In the genomic region with DNA sequence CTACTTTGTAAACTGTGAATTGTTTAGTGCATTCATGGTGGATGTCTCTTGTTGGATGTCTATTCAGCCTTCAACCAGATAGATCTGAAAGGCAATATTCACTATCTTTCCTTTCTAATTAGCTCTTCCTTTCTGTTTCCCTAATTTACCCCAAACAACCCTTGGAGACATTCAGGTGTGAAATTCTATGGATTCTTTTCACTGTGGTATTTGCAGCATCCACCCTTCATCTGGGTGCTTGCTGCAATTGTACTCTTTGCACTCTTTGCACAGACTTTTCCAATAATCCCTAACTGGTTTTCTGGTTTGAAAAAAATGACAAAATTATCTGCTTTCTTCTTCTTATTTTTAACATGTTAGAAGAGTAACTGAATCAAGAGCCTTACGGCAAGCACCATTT, we compare ENCODE assay signal across 26 cellular contexts. TPM values are rescaled to one million over a fixed set of nuclear protein-coding genes. Genes with fewer than 3 reads are reported as not detected.
DNase-seq lines count a peak whose midpoint lies in the region; ATAC-seq, FAIRE-seq and TF ChIP-seq lines count a peak whose summit lies in the region.
"Had no signal": no experiment of that assay in that cellular context is flagged by ENCODE, and none has a peak within 500 bp of the region (broad histone marks: within the 10 kb centered on the region; RNA-seq: fewer than 3 reads in every experiment).

No MANE protein-coding gene starts in this region.

- POLR2A ChIA-PET in HEK293 (lab: Yijun Ruan, JAX) = no interaction called here
- POLR2A ChIA-PET in SK-N-SH (lab: Yijun Ruan, JAX) = no interaction called here

- H3K79me2 ChIP-seq in SK-N-SH (ENCODE audit: insufficient read depth) = no peaks in the 10 kb centered on the region

- no peaks in the 10 kb centered on the region for H4K20me1 ChIP-seq in SK-N-SH (ENCODE audit: insufficient read depth)
- H4K20me1 ChIP-seq: BLaER1 treated with 17β-estradiol and CSF1 and Interleukin-3, amounts not matched to agents 10 nM and 100 nM had no signal

- DNase-seq in dorsolateral prefrontal cortex (no peak), kidney (no peak), SK-N-SH (no peak)
- DNase-seq in stimulated activated naive CD8-positive, alpha-beta T cell treated with anti-CD3 and anti-CD28 coated beads, Interleukin-15, amount 100 ng/mL, for 72 hours = no peak
- DNase-seq: 8988T; ACHN; AML-193; BE2C; Calu3; CD4-positive, alpha-beta T cell; DMS79 treated with DMSO at 0.1 percent for 48 hours; GF-D8; H9; HFFc6 had no signal

- no peaks in the 10 kb centered on the region for H3K9me3 Mint-ChIP-seq in stimulated activated naive CD8-positive, alpha-beta T cell treated with anti-CD3 and anti-CD28 coated beads, Interleukin-15, amount 100 ng/mL, for 72 hours
- H3K9me3 Mint-ChIP-seq: CD4-positive, alpha-beta T cell; H9; HFFc6 had no signal

- TF ChIP-seq EP300 in SK-N-SH (IDR thresholded peaks at IDR 0.05; ENCODE audit: borderline replicate concordance in 1 of 2, low read depth in 1 of 2, low read length in 1 of 2) = no peak

- 93% methylated on average over 1 of the region's 1 CpG for WGBS in SK-N-SH (ENCODE audit: low lambda C conversion rate)

- H3K9me2 ChIP-seq in SK-N-SH = no peaks in the 10 kb centered on the region

- H3K27me3 Mint-ChIP-seq in stimulated activated naive CD8-positive, alpha-beta T cell treated with anti-CD3 and anti-CD28 coated beads, Interleukin-15, amount 100 ng/mL, for 72 hours = no peaks in the 10 kb centered on the region
- H3K27me3 Mint-ChIP-seq: CD4-positive, alpha-beta T cell had no signal

- H3K36me3 ChIP-seq in HEK293 (ENCODE audit: control insufficient read depth in 2 of 2, insufficient read depth in 1 of 2, low read length in 2 of 2) (no peaks in the 10 kb centered on the region), kidney (ENCODE audit: control insufficient read depth in 1 of 2, insufficient read depth in 2 of 2, low read length in 2 of 2) (no peaks in the 10 kb centered on the region), SK-N-SH (replicated peaks in 1 of 2; ENCODE audit: control insufficient read depth in 1 of 2, insufficient read depth in 2 of 2, low read length in 1 of 2) (no peaks in the 10 kb centered on the region)
- H3K36me3 ChIP-seq: BE2C; BLaER1 treated with 17β-estradiol and CSF1 and Interleukin-3, amounts not matched to agents 10 nM and 100 nM had no signal

- no peak overlapping the region for H3K4me2 ChIP-seq in SK-N-SH
- H3K4me2 ChIP-seq: A549; BLaER1 treated with 17β-estradiol and CSF1 and Interleukin-3, amounts not matched to agents 10 nM and 100 nM had no signal

- intact Hi-C loops in dorsolateral prefrontal cortex (cut with DNase I) = loop anchor here in 1 of 2 donors (10.0 kb wide), 2 partner anchors 212 to 472 kb away; partner anchors contain the start of gene STARD13
- intact Hi-C loops in kidney (cut with DNase I) = no loop called here

- CTCF ChIA-PET in HEK293 (lab: Yijun Ruan, JAX) = no interaction called here
- CTCF ChIA-PET in SK-N-SH (lab: Yijun Ruan, JAX) = no interaction called here

- H3K4me3 ChIP-seq in HEK293 (ENCODE audit: low read depth, low read length) (no peak overlapping the region), dorsolateral prefrontal cortex (no peak overlapping the region), kidney (ENCODE audit: low read length in 2 of 2) (no peak overlapping the region), SK-N-SH (ENCODE audit: low read depth in 2 of 2, low read length in 1 of 2) (no peak overlapping the region)
- H3K4me3 ChIP-seq: A549; BLaER1 treated with 17β-estradiol and CSF1 and Interleukin-3, amounts not matched to agents 10 nM and 100 nM had no signal

- H3F3A ChIP-seq in SK-N-SH (replicated peaks; ENCODE audit: insufficient read depth) = no peaks in the 10 kb centered on the region

- ATAC-seq in stimulated activated naive CD8-positive, alpha-beta T cell treated with anti-CD3 and anti-CD28 coated beads, Interleukin-15, amount 100 ng/mL, for 72 hours = no peak
- ATAC-seq: A549, HCT116 had no signal

- peaks cover 11% of the 10 kb centered on the region for H3K4me1 Mint-ChIP-seq in stimulated activated naive CD8-positive, alpha-beta T cell treated with anti-CD3 and anti-CD28 coated beads, Interleukin-15, amount 100 ng/mL, for 72 hours
- H3K4me1 Mint-ChIP-seq: CD14-positive monocyte had no signal

- no peak overlapping the region for H2AFZ ChIP-seq in SK-N-SH (ENCODE audit: low read depth)

- no peak overlapping the region for H3K4me3 Mint-ChIP-seq in stimulated activated naive CD8-positive, alpha-beta T cell treated with anti-CD3 and anti-CD28 coated beads, Interleukin-15, amount 100 ng/mL, for 72 hours
- H3K4me3 Mint-ChIP-seq: CD14-positive monocyte; CD4-positive, alpha-beta T cell; H9; HFFc6 had no signal

- H3K27ac ChIP-seq in HEK293 (ENCODE audit: extremely low read depth, low read depth, low read length) = no peak overlapping the region
- H3K27ac ChIP-seq in dorsolateral prefrontal cortex = peak overlapping the region in 39 of 59 donors; percentile 1 to 81 (median 57)
- H3K27ac ChIP-seq in layer of hippocampus (ENCODE audit: low read depth, low read length) = peak overlapping the region; percentile 6
- H3K27ac ChIP-seq in temporal lobe (ENCODE audit: low read depth, low read length) = peak overlapping the region; percentile 55
- no peak overlapping the region for H3K27ac ChIP-seq in kidney (ENCODE audit: low read depth in 2 of 2, low read length in 2 of 2)
- H3K27ac ChIP-seq in SK-N-SH (ENCODE audit: low read depth in 2 of 2, low read length in 1 of 2) = no peak overlapping the region
- H3K27ac ChIP-seq: A549; BLaER1 treated with 17β-estradiol and CSF1 and Interleukin-3, amounts not matched to agents 10 nM and 100 nM had no signal

- H3K27me3 ChIP-seq in dorsolateral prefrontal cortex (no peaks in the 10 kb centered on the region), layer of hippocampus (ENCODE audit: control insufficient read depth, insufficient read depth, low read length) (no peaks in the 10 kb centered on the region), SK-N-SH (ENCODE audit: insufficient read depth) (no peaks in the 10 kb centered on the region)
- H3K27me3 ChIP-seq: BE2C; BLaER1 treated with 17β-estradiol and CSF1 and Interleukin-3, amounts not matched to agents 10 nM and 100 nM had no signal

- TF ChIP-seq RAD21 in SK-N-SH (IDR thresholded peaks at IDR 0.05; ENCODE audit: low read length) = no peak

- H3K9me3 ChIP-seq in HEK293 (ENCODE audit: control insufficient read depth, insufficient read depth, low read depth, low read length) (no peaks in the 10 kb centered on the region), kidney (ENCODE audit: control insufficient read depth in 1 of 2, low read length in 2 of 2) (no peaks in the 10 kb centered on the region), SK-N-SH (no peaks in the 10 kb centered on the region)
- H3K9me3 ChIP-seq: A549, BE2C had no signal

- H3K27ac Mint-ChIP-seq in stimulated activated naive CD8-positive, alpha-beta T cell treated with anti-CD3 and anti-CD28 coated beads, Interleukin-15, amount 100 ng/mL, for 72 hours = no peak overlapping the region
- H3K27ac Mint-ChIP-seq: CD14-positive monocyte; CD4-positive, alpha-beta T cell; H9; HFFc6 had no signal

- H3K9ac ChIP-seq in kidney (ENCODE audit: low read length in 2 of 2) (no peak overlapping the region), SK-N-SH (no peak overlapping the region)
- H3K9ac ChIP-seq: BLaER1 treated with 17β-estradiol and CSF1 and Interleukin-3, amounts not matched to agents 10 nM and 100 nM had no signal

- FAIRE-seq in kidney (lab: Jason Lieb, UNC) = no peak
- FAIRE-seq: A549, GM12891, GM18507 had no signal

- TF ChIP-seq CTCF in HEK293 (tag by site-specific recombination; IDR thresholded peaks at IDR 0.05) (no peak), dorsolateral prefrontal cortex (IDR thresholded peaks at IDR 0.05 in 54 of 56, conservative IDR thresholded peaks at IDR 0.05 in 2 of 56; ENCODE audit: low read depth in 1 of 56, partially characterized antibody in 56 of 56) (no peak), kidney (IDR thresholded peaks at IDR 0.05; ENCODE audit: borderline replicate concordance, extremely low read depth, insufficient read depth) (no peak), SK-N-SH (IDR thresholded peaks at IDR 0.05) (no peak)

- H3K4me1 ChIP-seq in HEK293 (ENCODE audit: control insufficient read depth, insufficient read depth, low read length) (no peaks in the 10 kb centered on the region), kidney (ENCODE audit: control insufficient read depth in 1 of 2, insufficient read depth in 1 of 2, low read depth in 1 of 2, low read length in 2 of 2) (no peaks in the 10 kb centered on the region), SK-N-SH (ENCODE audit: control insufficient read depth in 1 of 2, insufficient read depth in 2 of 2, low read depth in 1 of 2, low read length in 1 of 2) (peaks cover 0 to 19% of the 10 kb centered on the region in 2 experiments; a peak in 2 of 4 replicates)
- H3K4me1 ChIP-seq: A549; BLaER1 treated with 17β-estradiol and CSF1 and Interleukin-3, amounts not matched to agents 10 nM and 100 nM had no signal

TF ChIP-seq in HEK293, 187 proteins besides CTCF, POLR2A, EP300 and RAD21 (continues in another document):
- TF ChIP-seq ZNF354C (tag by site-specific recombination; IDR thresholded peaks at IDR 0.05; ENCODE audit: borderline replicate concordance, low read depth) (no peak), ZNF292 (tag by site-specific recombination; IDR thresholded peaks at IDR 0.05; ENCODE audit: borderline replicate concordance, low read depth) (no peak)

TF ChIP-seq in SK-N-SH, 30 proteins besides CTCF, POLR2A, EP300 and RAD21:
- TF ChIP-seq FOSL2 (IDR thresholded peaks at IDR 0.05; ENCODE audit: borderline replicate concordance, low read depth) (no peak), FOXM1 (IDR thresholded peaks at IDR 0.05; ENCODE audit: low read depth) (no peak), NRF1 (IDR thresholded peaks at IDR 0.05; ENCODE audit: low read depth, low read length) (no peak), CHD2 (IDR thresholded peaks at IDR 0.05; ENCODE audit: low read length, partially characterized antibody) (no peak), NFIC (IDR thresholded peaks at IDR 0.05; ENCODE audit: borderline replicate concordance) (no peak), YY1 (IDR thresholded peaks at IDR 0.05; ENCODE audit: low read depth) (no peak), MAX (IDR thresholded peaks at IDR 0.05; ENCODE audit: low read depth) (no peak), SIN3A (IDR thresholded peaks at IDR 0.05; ENCODE audit: borderline replicate concordance, low read depth, low read length) (no peak), MEF2A (IDR thresholded peaks at IDR 0.05; ENCODE audit: borderline replicate concordance, low read depth) (no peak)

RNA-seq across cellular contexts. Expression of gene KL, which starts 56.5 kb away (rescaled TPM):
- total RNA-seq in dorsolateral prefrontal cortex (1 to 10 TPM in 76 of 120 experiments, under 1 TPM in 44; 0.55 to 2.3 (median 1.1) TPM), temporal lobe (0.49 TPM), kidney (12.5 TPM)
- polyA plus RNA-seq in kidney (ENCODE audit: insufficient read depth, low read depth, low replicate concordance) (47.4 TPM), SK-N-SH (2012; rRNA removed) (0.02 TPM in 2 replicates)
- polyA plus RNA-seq in SK-N-SH (2012; cell fraction: cytosol; rRNA removed) = under 0.01 TPM in 1 of 2 replicates, not detected in the other
- 0.02 TPM in 1 of 2 replicates, not detected in the other for polyA plus RNA-seq in SK-N-SH (2012; cell fraction: nucleus; rRNA removed)
- total RNA-seq: CD4-positive, alpha-beta T cell; Daoy; G401; H4; H9 had no signal

Comparison
In these comparisons a context has a peak if more than half of its experiments do, and no peak if none do; other contexts are left out.
1. H3K27ac ChIP-seq: peak in dorsolateral prefrontal cortex (39 of 59), layer of hippocampus (single experiment) and temporal lobe (single experiment); none in HEK293 (single experiment), kidney (0 of 2) and SK-N-SH (0 of 2).